8 cellular contexts compared by ENCODE assay signal in the genomic region with DNA sequence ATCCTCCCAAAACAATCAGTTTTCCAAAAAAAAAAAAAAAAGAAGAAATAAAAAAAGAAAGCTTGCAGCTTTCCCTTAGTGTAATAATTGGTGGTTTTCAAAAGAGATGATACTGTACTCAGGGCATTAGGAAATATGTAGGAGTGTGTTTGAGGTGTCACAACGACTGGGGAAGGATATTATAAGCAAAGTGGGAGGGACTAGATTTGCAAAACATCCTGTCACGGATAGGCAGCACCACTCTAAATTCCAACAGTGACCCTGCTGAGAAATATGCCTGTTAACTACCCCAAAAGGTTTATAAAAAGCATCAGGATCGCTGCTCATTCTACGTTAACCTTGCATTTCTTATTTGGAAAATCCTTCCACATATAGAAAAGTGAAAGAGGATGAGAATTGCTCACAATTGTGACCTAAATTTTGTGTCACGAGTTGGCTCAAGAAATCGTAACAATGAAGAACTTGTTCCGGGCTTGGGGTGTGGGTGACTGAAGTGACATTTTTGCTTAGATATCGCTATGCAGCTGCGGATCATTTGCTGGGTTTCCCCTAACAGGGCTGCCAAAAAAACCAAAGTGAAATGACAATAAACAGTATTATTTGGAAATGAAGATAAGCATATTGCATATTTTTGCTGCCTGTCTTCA. TPM values are rescaled to one million over a fixed set of nuclear protein-coding genes. Genes with fewer than 3 reads are reported as not detected.
DNase-seq lines count a peak whose midpoint lies in the region; ATAC-seq and TF ChIP-seq lines count a peak whose summit lies in the region.
"Had no signal": no experiment of that assay in that cellular context is flagged by ENCODE, and none has a peak within 500 bp of the region (broad histone marks: within the 10 kb centered on the region; RNA-seq: fewer than 3 reads in every experiment).

No MANE protein-coding gene starts in this region.

- TF ChIP-seq CTCF in heart left ventricle (IDR thresholded peaks at IDR 0.05) (no peak), GM10266 (IDR thresholded peaks at IDR 0.05; ENCODE audit: control insufficient read depth, insufficient read depth, low read depth, missing control alignments) (no peak)

- no peaks in the 10 kb centered on the region for H3K9me3 Mint-ChIP-seq in activated CD8-positive, alpha-beta T cell treated with anti-CD3 and anti-CD28 coated beads, Interleukin-2, amount 10 ng/mL, durations not matched to agents 7 days and 5 days (ENCODE audit: insufficient read depth)

- H3K27ac Mint-ChIP-seq in activated CD8-positive, alpha-beta T cell treated with anti-CD3 and anti-CD28 coated beads, Interleukin-2, amount 10 ng/mL, durations not matched to agents 7 days and 5 days: peak overlapping the region; percentile 37

- peaks cover 13 to 97% (median 79%) of the 10 kb centered on the region in 12 donors for H3K4me1 ChIP-seq in heart left ventricle

- intact Hi-C loops in heart left ventricle (cut with DNase I): loop anchor here in 5 of 10 donors (5.0 to 10.0 kb wide), 3 partner anchors 46 to 54 kb away; partner anchors contain the start of gene N4BP1 (in 1 of the 5)

- no peak for TF ChIP-seq POLR2A in heart left ventricle (IDR thresholded peaks at IDR 0.05)

- peaks cover 73% of the 10 kb centered on the region for H3K36me3 Mint-ChIP-seq in activated CD8-positive, alpha-beta T cell treated with anti-CD3 and anti-CD28 coated beads, Interleukin-2, amount 10 ng/mL, durations not matched to agents 7 days and 5 days (ENCODE audit: low read depth)

- peak overlapping the region in 7 of 12 donors; percentile 7 to 35 (median 19) for H3K4me3 ChIP-seq in heart left ventricle

- CTCF ChIA-PET in activated CD8-positive, alpha-beta T cell treated with anti-CD3 and anti-CD28 coated beads, Interleukin-2, amount 10 ng/mL, durations not matched to agents 7 days and 5 days (lab: Charles Lee): interaction anchor here (0.6 to 7.4 kb wide), 5 partner anchors 17 to 72 kb away, joined by 3 to 52 read pairs (median 3); no protein-coding TSS in a partner anchor

- peaks cover 74% of the 10 kb centered on the region for H3K4me1 Mint-ChIP-seq in activated CD8-positive, alpha-beta T cell treated with anti-CD3 and anti-CD28 coated beads, Interleukin-2, amount 10 ng/mL, durations not matched to agents 7 days and 5 days (ENCODE audit: low read depth)

- H3K36me3 ChIP-seq in heart left ventricle: peaks cover 0 to 24% (median 16%) of the 10 kb centered on the region in 9 donors

- H3K27ac ChIP-seq in heart left ventricle: peak overlapping the region in 11 of 12 donors; percentile 3 to 79 (median 46)

- no peaks in the 10 kb centered on the region for H3K27me3 Mint-ChIP-seq in activated CD8-positive, alpha-beta T cell treated with anti-CD3 and anti-CD28 coated beads, Interleukin-2, amount 10 ng/mL, durations not matched to agents 7 days and 5 days (ENCODE audit: low read depth)

- 1 to 10% (median 2%) methylated on average over 9 of the region's 9 CpGs for WGBS in heart left ventricle, 4 donors

- no peak overlapping the region for H3K4me3 Mint-ChIP-seq in activated CD8-positive, alpha-beta T cell treated with anti-CD3 and anti-CD28 coated beads, Interleukin-2, amount 10 ng/mL, durations not matched to agents 7 days and 5 days

- POLR2A ChIA-PET in activated CD8-positive, alpha-beta T cell treated with anti-CD3 and anti-CD28 coated beads, Interleukin-2, amount 10 ng/mL, durations not matched to agents 7 days and 5 days (lab: Charles Lee): interaction anchor here (1.1 to 1.4 kb wide), 2 partner anchors 49 to 55 kb away, joined by 3 to 4 read pairs; no protein-coding TSS in a partner anchor

- no peaks in the 10 kb centered on the region for H3K27me3 ChIP-seq in heart left ventricle

- ATAC-seq in activated CD8-positive, alpha-beta T cell treated with anti-CD3 and anti-CD28 coated beads, Interleukin-2, amount 10 ng/mL, durations not matched to agents 7 days and 5 days: no peak
- peak; percentile 35 to 75 (median 64) for ATAC-seq in heart left ventricle
- ATAC-seq in stimulated activated naive CD8-positive, alpha-beta T cell treated with anti-CD3 and anti-CD28 coated beads, Interleukin-15, Interleukin-2, amounts not matched to agents 100 U/mL and 50 U/mL, for 24 hours: no peak

- DNase-seq in Kasumi-1 (lab: John Stamatoyannopoulos, UW) (peak; percentile 51 to 67), heart left ventricle (no peak), ureter (ENCODE audit: low spot score) (no peak), OCI-M2 (lab: John Stamatoyannopoulos, UW; ENCODE audit: unreplicated experiment) (no peak), GM10266 (ENCODE audit: extremely low spot score) (no peak)
- no peak for DNase-seq in activated CD8-positive, alpha-beta T cell treated with anti-CD3 and anti-CD28 coated beads, Interleukin-2, amount 10 ng/mL, durations not matched to agents 7 days and 5 days
- peak; percentile 34 for DNase-seq in stimulated activated naive CD8-positive, alpha-beta T cell treated with anti-CD3 and anti-CD28 coated beads, Interleukin-15, Interleukin-2, amounts not matched to agents 100 U/mL and 50 U/mL, for 24 hours
- DNase-seq: NCI-H774 had no signal

- H3K9me3 ChIP-seq in heart left ventricle: no peaks in the 10 kb centered on the region

RNA-seq across cellular contexts. Expression of gene N4BP1, which starts 51.6 kb away (rescaled TPM):
- total RNA-seq in activated CD8-positive, alpha-beta T cell treated with anti-CD3 and anti-CD28 coated beads, Interleukin-2, amount 10 ng/mL, durations not matched to agents 7 days and 5 days: 10 to 100 TPM; 56.1 to 59.1 TPM
- total RNA-seq in heart left ventricle (10 to 100 TPM; 14.9 to 28.7 (median 20.8) TPM), ureter (49.7 TPM)
- 1 to 10 TPM; 5.4 to 9.7 TPM for polyA plus RNA-seq in heart left ventricle

Comparison
In these comparisons a context has a peak if more than half of its experiments do, and no peak if none do; other contexts are left out.
1. DNase-seq: peak in Kasumi-1 (2 of 2) and stimulated activated naive CD8-positive, alpha-beta T cell treated with anti-CD3 and anti-CD28 coated beads, Interleukin-15, Interleukin-2, amounts not matched to agents 100 U/mL and 50 U/mL, for 24 hours (single experiment); none in activated CD8-positive, alpha-beta T cell treated with anti-CD3 and anti-CD28 coated beads, Interleukin-2, amount 10 ng/mL, durations not matched to agents 7 days and 5 days (single experiment), heart left ventricle (0 of 5), ureter (single experiment), OCI-M2 (single experiment) and GM10266 (single experiment).
2. ATAC-seq: peak in heart left ventricle (4 of 4); none in activated CD8-positive, alpha-beta T cell treated with anti-CD3 and anti-CD28 coated beads, Interleukin-2, amount 10 ng/mL, durations not matched to agents 7 days and 5 days (single experiment) and stimulated activated naive CD8-positive, alpha-beta T cell treated with anti-CD3 and anti-CD28 coated beads, Interleukin-15, Interleukin-2, amounts not matched to agents 100 U/mL and 50 U/mL, for 24 hours (single experiment).